11 cellular contexts compared by ENCODE assay signal in genomic region chr4:10005632-10006031, GRCh38. TPM values are rescaled to one million over a fixed set of nuclear protein-coding genes. Genes with fewer than 3 reads are reported as not detected.
DNase-seq lines count a peak whose midpoint lies in the region; TF ChIP-seq lines count a peak whose summit lies in the region.
"Had no signal": no experiment of that assay in that cellular context is flagged by ENCODE, and none has a peak within 500 bp of the region (broad histone marks: within the 10 kb centered on the region; RNA-seq: fewer than 3 reads in every experiment).

No MANE protein-coding gene starts in this region.

- H4K20me1 ChIP-seq in BLaER1 (no peaks in the 10 kb centered on the region), OCI-LY3 (ENCODE audit: insufficient read depth, low read length) (no peaks in the 10 kb centered on the region)

- H2AFZ ChIP-seq in OCI-LY3 (ENCODE audit: low read depth, low read length), result no peak overlapping the region

- H3K4me2 ChIP-seq in BLaER1 (peak overlapping the region; percentile 88), OCI-LY3 (ENCODE audit: low read length) (peak overlapping the region; percentile 86; the same call in 1 of the 2 replicates)

- H3K9me3 ChIP-seq in BLaER1 (no peaks in the 10 kb centered on the region; the same call in 1 of the 2 replicates), OCI-LY3 (ENCODE audit: insufficient read depth, low read length) (no peaks in the 10 kb centered on the region), HAP-1 (no peaks in the 10 kb centered on the region)

- peak overlapping the region; percentile 22; the same call in 1 of the 2 replicates for H3K27ac ChIP-seq in BLaER1
- peak overlapping the region; percentile 97 for H3K27ac ChIP-seq in OCI-LY3 (ENCODE audit: low read length)

- H3K27me3 ChIP-seq in BLaER1 (no peaks in the 10 kb centered on the region), OCI-LY3 (ENCODE audit: low read depth, low read length) (no peaks in the 10 kb centered on the region), HAP-1 (ENCODE audit: low read depth) (no peaks in the 10 kb centered on the region)

- H3K36me3 ChIP-seq in BLaER1, result no peaks in the 10 kb centered on the region
- no peaks in the 10 kb centered on the region for H3K36me3 ChIP-seq in OCI-LY3 (replicated peaks; ENCODE audit: low read depth, low read length)
- no peaks in the 10 kb centered on the region for H3K36me3 ChIP-seq in HAP-1 (replicated peaks)

- H3K4me3 ChIP-seq in BLaER1 (no peak overlapping the region), OCI-LY3 (ENCODE audit: low read length) (no peak overlapping the region; the same call in 1 of the 2 replicates), fibroblast of mammary gland (ENCODE audit: control insufficient read depth, low read depth, low read length) (no peak overlapping the region), HAP-1 (no peak overlapping the region)

- DNase-seq in fibroblast of mammary gland (ENCODE audit: low read depth), result peak; percentile 1
- peak; percentile 64 for DNase-seq in renal cortical epithelial cell (ENCODE audit: low read depth)
- DNase-seq in HAP-1 (ENCODE audit: low spot score in 2 of 2), result no peak
- DNase-seq in ecto neural progenitor cell (ENCODE audit: low spot score), result no peak
- no peak for DNase-seq in Ammon's horn (ENCODE audit: low spot score)
- no peak for DNase-seq in NCI-H2196 treated with DMSO at 0.1 percent for 48 hours (lab: John Stamatoyannopoulos, UW; ENCODE audit: unreplicated experiment)
- DNase-seq: activated CD8-positive, alpha-beta memory T cell treated with anti-CD3 and anti-CD28 coated beads, Interleukin-2, amount 10 ng/mL, durations not matched to agents 7 days and 5 days; DND-41; H7 had no signal

- H3K9ac ChIP-seq in BLaER1 (no peak overlapping the region), OCI-LY3 (ENCODE audit: low read length) (peak overlapping the region; percentile 62; the same call in 1 of the 2 replicates)

- H3K79me2 ChIP-seq in OCI-LY3 (ENCODE audit: low read length), result no peaks in the 10 kb centered on the region

- peaks cover 47% of the 10 kb centered on the region for H3K4me1 ChIP-seq in BLaER1
- H3K4me1 ChIP-seq in OCI-LY3 (ENCODE audit: low read length), result peaks cover 90% of the 10 kb centered on the region
- no peaks in the 10 kb centered on the region for H3K4me1 ChIP-seq in HAP-1

- in situ Hi-C loops in HAP-1 (cut with MboI; ENCODE audit: low sequenced_read_pairs), result loop anchor here (25.0 kb wide), 1 partner anchor 468 kb away; no protein-coding TSS in a partner anchor

- TF ChIP-seq CTCF in OCI-LY3 (IDR thresholded peaks at IDR 0.05; ENCODE audit: low read depth, low read length), result no peak
- no peak for TF ChIP-seq CTCF in fibroblast of mammary gland (conservative IDR thresholded peaks at IDR 0.05; ENCODE audit: control insufficient read depth, insufficient read depth, low read depth, low read length)

RNA-seq across cellular contexts. Expression of gene SLC2A9, which starts 15.7 kb away (rescaled TPM):
- total RNA-seq in renal cortical epithelial cell, result 30.4 and 37.8 TPM in 2 replicates
- total RNA-seq: H7 had no signal

Comparison
In these comparisons a context has a peak if more than half of its experiments do, and no peak if none do; other contexts are left out.
1. DNase-seq: peak in fibroblast of mammary gland (single experiment) and renal cortical epithelial cell (single experiment); none in HAP-1 (0 of 2), ecto neural progenitor cell (single experiment), Ammon's horn (single experiment) and NCI-H2196 treated with DMSO at 0.1 percent for 48 hours (single experiment).